ENCODE assay signal across 8 cellular contexts in the genomic region with DNA sequence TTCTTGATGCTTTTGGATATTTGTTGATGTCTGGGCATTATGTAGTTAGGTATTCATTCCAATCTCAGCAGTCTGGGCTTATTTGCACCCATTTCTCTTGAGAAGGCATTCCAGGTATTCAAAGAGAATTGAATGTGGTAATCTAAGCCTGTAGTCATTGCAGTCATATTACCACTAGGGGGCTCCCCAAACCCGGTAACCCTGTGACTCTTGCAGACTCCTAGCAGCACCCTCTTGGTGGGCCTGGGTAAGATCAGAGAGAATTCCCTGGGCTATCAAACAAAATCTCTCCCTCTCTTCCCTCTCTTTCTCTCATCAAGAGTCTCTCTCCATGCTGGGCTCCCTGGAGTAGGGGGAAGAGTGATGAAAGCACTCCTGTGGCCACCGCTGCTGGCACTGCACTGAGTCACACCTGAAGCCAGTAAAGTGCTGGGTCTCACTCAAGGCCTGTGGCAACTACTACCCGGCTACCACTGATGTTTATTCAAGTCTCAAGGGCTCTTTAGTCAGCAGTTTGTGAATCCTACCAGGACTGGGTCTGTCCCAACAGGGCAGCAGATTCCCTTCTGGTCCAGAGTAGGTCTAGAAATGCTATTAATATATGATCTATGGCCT.
A peak's percentile ranks its signal among the peaks of the same experiment; 100 is the strongest.
DNase-seq lines count a peak whose midpoint lies in the region; ATAC-seq and TF ChIP-seq lines count a peak whose summit lies in the region.

No MANE protein-coding gene starts in this region.

- H2BK5ac ChIP-seq in mesendoderm (ENCODE audit: low read length): no peak overlapping the region

- peak; percentile 18 for DNase-seq in Ammon's horn (ENCODE audit: low spot score)
- no peak for DNase-seq in GM12864 (ENCODE audit: low read depth)
- peak; percentile 39 for DNase-seq in OCI-M1 (lab: John Stamatoyannopoulos, UW)
- peak; percentile 16 for DNase-seq in mammary epithelial cell
- DNase-seq in mesendoderm: peak; percentile 86
- no peak for DNase-seq in vagina (ENCODE audit: extremely low spot score in 2 of 2)
- no peak for DNase-seq in Right ventricle myocardium superior

- H3K4me2 ChIP-seq in mammary epithelial cell (ENCODE audit: insufficient read depth, low read depth, low read length): no peak overlapping the region
- no peak overlapping the region for H3K4me2 ChIP-seq in mesendoderm (ENCODE audit: low read length)

- CTCF ChIA-PET in mammary epithelial cell (lab: Charles Lee; ENCODE audit: low non-redundant PET): no interaction called here

- H3K79me2 ChIP-seq in mammary epithelial cell (ENCODE audit: insufficient read depth, low read length) (no peaks in the 10 kb centered on the region), mesendoderm (ENCODE audit: control insufficient read depth, insufficient read depth, low read length) (no peaks in the 10 kb centered on the region)

- ATAC-seq in HG03103 (IDR thresholded peaks at IDR 0.05; ENCODE audit: low read depth, unreplicated experiment) (peak; percentile 58), Right ventricle myocardium superior (ENCODE audit: poor library complexity) (no peak)

- H3K4me3 ChIP-seq in GM12864 (ENCODE audit: low read depth, low read length) (no peak overlapping the region), mammary epithelial cell (replicated peaks in 1 of 3; ENCODE audit: insufficient read depth in 1 of 3, low read depth in 2 of 3, low read length in 3 of 3) (no peak overlapping the region), mesendoderm (ENCODE audit: low read length) (no peak overlapping the region), vagina (no peak overlapping the region)

- no TSS peak for BruUV-seq in mammary epithelial cell (replicated peaks; lab: Mats Ljungman, UMichigan)

- no peak overlapping the region for H2BK120ac ChIP-seq in mesendoderm (ENCODE audit: low read depth, low read length)

- TF ChIP-seq POLR2A in vagina (IDR thresholded peaks at IDR 0.05): no peak

- no peaks in the 10 kb centered on the region for H3K79me1 ChIP-seq in mesendoderm (ENCODE audit: low read length)

- H4K20me1 ChIP-seq in mammary epithelial cell (ENCODE audit: insufficient read depth, low read length): peaks cover 1% of the 10 kb centered on the region

- H3K9me3 ChIP-seq in mammary epithelial cell (replicated peaks; ENCODE audit: insufficient read depth, low read length) (no peaks in the 10 kb centered on the region), vagina (no peaks in the 10 kb centered on the region)

- H3K36me3 ChIP-seq in mammary epithelial cell (ENCODE audit: insufficient read depth, low read length) (no peaks in the 10 kb centered on the region), mesendoderm (ENCODE audit: control insufficient read depth, insufficient read depth, low read length) (no peaks in the 10 kb centered on the region), vagina (no peaks in the 10 kb centered on the region)

- dilution Hi-C loops in mammary epithelial cell (cut with HindIII; ENCODE audit: low sequenced_read_pairs): no loop called here

- H3K23ac ChIP-seq in mesendoderm (ENCODE audit: low read length): no peak overlapping the region

- H3K9ac ChIP-seq in mammary epithelial cell (ENCODE audit: insufficient read depth, low read length) (no peak overlapping the region), mesendoderm (ENCODE audit: low read length) (no peak overlapping the region)

- H3K27ac ChIP-seq in mammary epithelial cell (ENCODE audit: insufficient read depth, low read depth, low read length) (no peak overlapping the region), mesendoderm (ENCODE audit: low read depth, low read length) (no peak overlapping the region), vagina (no peak overlapping the region)

- no peak overlapping the region for H2AK5ac ChIP-seq in mesendoderm (ENCODE audit: low read length)

- in situ Hi-C loops in mammary epithelial cell (cut with MboI; ENCODE audit: low sequenced_read_pairs in 2 of 2): loop anchor here in 1 of 2 donors (25.0 kb wide), 1 partner anchor 267 kb away; a partner anchor contains a TSS

- no peak overlapping the region for H4K5ac ChIP-seq in mesendoderm (ENCODE audit: low read length)

- H2AFZ ChIP-seq in mammary epithelial cell (ENCODE audit: low read depth, low read length): no peak overlapping the region

- H3K27me3 ChIP-seq in mammary epithelial cell (ENCODE audit: insufficient read depth, low read length) (no peaks in the 10 kb centered on the region), mesendoderm (ENCODE audit: insufficient read depth, low read length, poor library complexity) (no peaks in the 10 kb centered on the region), vagina (no peaks in the 10 kb centered on the region)

- H3K4me1 ChIP-seq in mammary epithelial cell (ENCODE audit: insufficient read depth, low read length) (no peaks in the 10 kb centered on the region), mesendoderm (ENCODE audit: control insufficient read depth, low read depth, low read length) (no peaks in the 10 kb centered on the region), vagina (no peaks in the 10 kb centered on the region)

- TF ChIP-seq CTCF in GM12864 (IDR thresholded peaks at IDR 0.05; ENCODE audit: low read depth, low read length, missing control alignments) (peak; percentile 73), mammary epithelial cell (conservative IDR thresholded peaks at IDR 0.05 in 1 of 2, IDR thresholded peaks at IDR 0.05 in 1 of 2; ENCODE audit: extremely low read depth in 1 of 2, insufficient read depth in 1 of 2, low read depth in 1 of 2, low read length in 2 of 2) (peak; percentile 72 to 74), vagina (IDR thresholded peaks at IDR 0.05) (peak in 1 of 3 experiments; percentile 22)

- no peak overlapping the region for H4K8ac ChIP-seq in mesendoderm (ENCODE audit: low read depth, low read length)

- intact Hi-C loops in mammary epithelial cell (cut with micrococcal nuclease): loop anchor here (1.0 kb wide), 2 partner anchors 275 to 312 kb away; no protein-coding TSS in a partner anchor
- intact Hi-C loops in vagina (cut with DNase I): no loop called here
- intact Hi-C loops in Right ventricle myocardium superior (cut with DNase I): no loop called here

- H3K18ac ChIP-seq in mesendoderm (ENCODE audit: low read length): no peak overlapping the region

- no peak overlapping the region for H2BK15ac ChIP-seq in mesendoderm (replicated peaks; ENCODE audit: low read depth)

- 8% methylated on average over 2 of the region's 3 CpGs for WGBS in mammary epithelial cell (ENCODE audit: low coverage, missing lambda C conversion rate)
- WGBS in mesendoderm (ENCODE audit: extremely low coverage, insufficient coverage, low lambda C conversion rate): no CpG with 5 or more reads among the region's 3 CpGs

- H3K4ac ChIP-seq in mesendoderm (ENCODE audit: low read depth, low read length): no peak overlapping the region

- H3K56ac ChIP-seq in mesendoderm (ENCODE audit: low read length): no peak overlapping the region

Comparison
In these comparisons a context has a peak if more than half of its experiments do, and no peak if none do; other contexts are left out.
1. DNase-seq: peak in Ammon's horn (single experiment), OCI-M1 (single experiment), mammary epithelial cell (single experiment) and mesendoderm (single experiment); none in GM12864 (single experiment), vagina (0 of 2) and Right ventricle myocardium superior (single experiment).